ENCODE assay signal across 16 cellular contexts in genomic region chr1:145953861-145954260, GRCh38.
"Had no signal": no experiment of that assay in that cellular context is flagged by ENCODE, and none has a peak within 500 bp of the region (broad histone marks: within the 10 kb centered on the region; RNA-seq: fewer than 3 reads in every experiment).

No MANE protein-coding gene starts in this region.

- H3K27me3 ChIP-seq: esophagus squamous epithelium, heart right ventricle, neutrophil, tibial nerve, uterus had no signal

- H3K27ac Mint-ChIP-seq: activated B cell treated with CpG ODN at 0.5 μM for 24 hours; activated CD8-positive, alpha-beta T cell treated with anti-CD3 and anti-CD28 coated beads for 36 hours; activated naive CD8-positive, alpha-beta T cell treated with anti-CD3 and anti-CD28 coated beads, Interleukin-2, amount 50 U/mL, for 24 hours; mesothelial cell of epicardium had no signal

- H3K36me3 ChIP-seq: esophagus squamous epithelium, lower lobe of right lung, neutrophil, uterus had no signal

- DNase-seq: activated B cell treated with CpG ODN at 0.5 μM for 24 hours; activated CD4-positive, alpha-beta T cell treated with anti-CD3 and anti-CD28 coated beads for 48 hours; activated CD8-positive, alpha-beta memory T cell treated with anti-CD3 and anti-CD28 coated beads, Interleukin-2, amount 50 U/mL, for 4 hours; activated CD8-positive, alpha-beta T cell treated with anti-CD3 and anti-CD28 coated beads for 36 hours; activated naive CD8-positive, alpha-beta T cell treated with anti-CD3 and anti-CD28 coated beads, Interleukin-2, amount 50 U/mL, for 24 hours; esophagus squamous epithelium; heart right ventricle; left cardiac atrium; lower lobe of right lung; stimulated activated CD4-positive, alpha-beta T cell treated with anti-CD3 and anti-CD28 coated beads, Interleukin-2, amount 100 ng/mL, for 48 hours; stimulated activated naive CD4-positive, alpha-beta T cell treated with Interleukin-2 at 50 U/mL for 16 hours; substantia nigra; uterus had no signal

- H3K9me3 Mint-ChIP-seq: activated B cell treated with CpG ODN at 0.5 μM for 24 hours; activated CD8-positive, alpha-beta T cell treated with anti-CD3 and anti-CD28 coated beads for 36 hours; activated naive CD8-positive, alpha-beta T cell treated with anti-CD3 and anti-CD28 coated beads, Interleukin-2, amount 50 U/mL, for 24 hours; mesothelial cell of epicardium had no signal

- H3K4me3 ChIP-seq: esophagus squamous epithelium, heart right ventricle, lower lobe of right lung, tibial nerve, uterus had no signal

- H3K27ac ChIP-seq: esophagus squamous epithelium, heart right ventricle, lower lobe of right lung, neutrophil had no signal

- H3K4me3 Mint-ChIP-seq: activated B cell treated with CpG ODN at 0.5 μM for 24 hours; activated CD8-positive, alpha-beta T cell treated with anti-CD3 and anti-CD28 coated beads for 36 hours; activated naive CD8-positive, alpha-beta T cell treated with anti-CD3 and anti-CD28 coated beads, Interleukin-2, amount 50 U/mL, for 24 hours; mesothelial cell of epicardium had no signal

- ATAC-seq: activated CD8-positive, alpha-beta T cell treated with anti-CD3 and anti-CD28 coated beads for 36 hours; activated naive CD8-positive, alpha-beta T cell treated with anti-CD3 and anti-CD28 coated beads, Interleukin-2, amount 50 U/mL, for 24 hours; heart right ventricle; left cardiac atrium; lower lobe of right lung had no signal

- H3K9me3 ChIP-seq: esophagus squamous epithelium, heart right ventricle, lower lobe of right lung, neutrophil, tibial nerve, uterus had no signal

- H3K27me3 Mint-ChIP-seq: activated B cell treated with CpG ODN at 0.5 μM for 24 hours; activated CD8-positive, alpha-beta T cell treated with anti-CD3 and anti-CD28 coated beads for 36 hours; activated naive CD8-positive, alpha-beta T cell treated with anti-CD3 and anti-CD28 coated beads, Interleukin-2, amount 50 U/mL, for 24 hours had no signal

- H3K4me1 ChIP-seq: uterus had no signal

- H3K36me3 Mint-ChIP-seq: mesothelial cell of epicardium had no signal
